In the genomic region with DNA sequence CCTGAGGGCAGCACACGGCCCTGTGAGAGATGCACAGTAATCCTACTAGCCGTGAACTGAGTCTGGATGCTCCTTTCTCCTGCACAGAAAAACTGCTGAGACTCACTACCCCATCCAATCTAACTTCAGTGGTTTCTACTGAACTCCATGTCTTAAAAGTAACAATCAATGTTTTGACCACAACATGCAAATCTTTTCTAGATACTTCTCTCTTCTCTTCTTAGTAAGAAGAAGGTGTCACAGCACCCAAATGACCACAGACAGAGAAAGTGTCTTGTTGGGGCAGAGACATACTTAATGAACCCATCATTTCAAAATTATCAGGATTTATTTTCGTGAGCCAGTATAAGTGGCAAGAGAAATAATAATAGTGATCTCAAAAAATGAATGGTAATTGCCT, we compare ENCODE assay signal across 16 cellular contexts.
DNase-seq lines count a peak whose midpoint lies in the region; ATAC-seq and TF ChIP-seq lines count a peak whose summit lies in the region.
"Had no signal": no experiment of that assay in that cellular context is flagged by ENCODE, and none has a peak within 500 bp of the region (broad histone marks: within the 10 kb centered on the region; RNA-seq: fewer than 3 reads in every experiment).

No MANE protein-coding gene starts in this region.

- H3K4me3 Mint-ChIP-seq in activated B cell treated with CpG ODN at 0.5 μM for 24 hours (no peak overlapping the region), immature natural killer cell (no peak overlapping the region)
- H3K4me3 Mint-ChIP-seq in stimulated activated effector memory CD8-positive, alpha-beta T cell treated with anti-CD3 and anti-CD28 coated beads, Interleukin-12 subunit alpha, Interleukin-12 subunit beta, amount 100 ng/mL, for 72 hours, result no peak overlapping the region
- H3K4me3 Mint-ChIP-seq: dendritic cell treated with granulocyte-macrophage colony-stimulating factor and Interleukin-4, amounts not matched to agents 40 ng/mL and 50 ng/mL, for 4 days had no signal

- TF ChIP-seq CTCF in activated B cell treated with CpG ODN at 0.5 μM for 24 hours (IDR thresholded peaks at IDR 0.05) (no peak), Peyer's patch (IDR thresholded peaks at IDR 0.05) (no peak)

- H3K4me1 Mint-ChIP-seq in activated B cell treated with CpG ODN at 0.5 μM for 24 hours (peaks cover 14% of the 10 kb centered on the region), immature natural killer cell (peaks cover 0 to 5% of the 10 kb centered on the region in 2 donors)
- no peaks in the 10 kb centered on the region for H3K4me1 Mint-ChIP-seq in stimulated activated effector memory CD8-positive, alpha-beta T cell treated with anti-CD3 and anti-CD28 coated beads, Interleukin-12 subunit alpha, Interleukin-12 subunit beta, amount 100 ng/mL, for 72 hours

- peak overlapping the region; percentile 15 for H3K27ac Mint-ChIP-seq in activated B cell treated with CpG ODN at 0.5 μM for 24 hours
- no peak overlapping the region for H3K27ac Mint-ChIP-seq in stimulated activated effector memory CD8-positive, alpha-beta T cell treated with anti-CD3 and anti-CD28 coated beads, Interleukin-12 subunit alpha, Interleukin-12 subunit beta, amount 100 ng/mL, for 72 hours
- no peak overlapping the region for H3K27ac Mint-ChIP-seq in immature natural killer cell
- H3K27ac Mint-ChIP-seq: dendritic cell treated with granulocyte-macrophage colony-stimulating factor and Interleukin-4, amounts not matched to agents 40 ng/mL and 50 ng/mL, for 4 days had no signal

- H3K4me3 ChIP-seq in Peyer's patch, result no peak overlapping the region
- H3K4me3 ChIP-seq: suprapubic skin had no signal

- intact Hi-C loops in activated B cell treated with CpG ODN at 0.5 μM for 24 hours (cut with micrococcal nuclease), result no loop called here

- no peak overlapping the region for H3K27ac ChIP-seq in Peyer's patch
- H3K27ac ChIP-seq: C4-2B, suprapubic skin, VCaP had no signal

- H3K4me1 ChIP-seq in Peyer's patch, result no peaks in the 10 kb centered on the region
- H3K4me1 ChIP-seq: suprapubic skin had no signal

- no peaks in the 10 kb centered on the region for H3K27me3 Mint-ChIP-seq in activated B cell treated with CpG ODN at 0.5 μM for 24 hours
- peaks cover 0 to 1% (median 0%) of the 10 kb centered on the region in 3 donors for H3K27me3 Mint-ChIP-seq in immature natural killer cell (ENCODE audit: low read depth in 3 of 3)
- H3K27me3 Mint-ChIP-seq: dendritic cell treated with granulocyte-macrophage colony-stimulating factor and Interleukin-4, amounts not matched to agents 40 ng/mL and 50 ng/mL, for 4 days had no signal

- no peak for TF ChIP-seq POLR2A in Peyer's patch (IDR thresholded peaks at IDR 0.05)

- ATAC-seq in GM18858 (IDR thresholded peaks at IDR 0.05; ENCODE audit: unreplicated experiment) (peak; percentile 97), GM21423 (IDR thresholded peaks at IDR 0.05; ENCODE audit: unreplicated experiment) (peak; percentile 79), HG03039 (IDR thresholded peaks at IDR 0.05; ENCODE audit: unreplicated experiment) (peak; percentile 67), activated B cell treated with CpG ODN at 0.5 μM for 24 hours (ENCODE audit: low read depth) (peak; percentile 77)
- no peak for ATAC-seq in stimulated activated effector memory CD8-positive, alpha-beta T cell treated with anti-CD3 and anti-CD28 coated beads, Interleukin-12 subunit alpha, Interleukin-12 subunit beta, amount 100 ng/mL, for 72 hours
- ATAC-seq in activated CD4-positive, CD25-positive, alpha-beta regulatory T cell treated with anti-CD3 and anti-CD28 coated beads, Interleukin-2, amount 50 U/mL, for 24 hours, result no peak
- ATAC-seq: right cardiac atrium had no signal

- H3K9me3 Mint-ChIP-seq in activated B cell treated with CpG ODN at 0.5 μM for 24 hours, result peaks cover 5% of the 10 kb centered on the region
- peaks cover 11% of the 10 kb centered on the region for H3K9me3 Mint-ChIP-seq in stimulated activated effector memory CD8-positive, alpha-beta T cell treated with anti-CD3 and anti-CD28 coated beads, Interleukin-12 subunit alpha, Interleukin-12 subunit beta, amount 100 ng/mL, for 72 hours
- H3K9me3 Mint-ChIP-seq in immature natural killer cell, result peaks cover 0 to 7% (median 3%) of the 10 kb centered on the region in 6 donors

- no peak for DNase-seq in activated B cell treated with CpG ODN at 0.5 μM for 24 hours
- no peak for DNase-seq in stimulated activated effector memory CD8-positive, alpha-beta T cell treated with anti-CD3 and anti-CD28 coated beads, Interleukin-12 subunit alpha, Interleukin-12 subunit beta, amount 100 ng/mL, for 72 hours (ENCODE audit: low spot score in 2 of 2)
- no peak for DNase-seq in immature natural killer cell
- DNase-seq in Peyer's patch, result no peak
- DNase-seq: activated CD8-positive, alpha-beta memory T cell treated with anti-CD3 and anti-CD28 coated beads, Interleukin-2, amount 50 U/mL, for 48 hours; GF-D8; NCI-H1417; right cardiac atrium had no signal

- POLR2A ChIA-PET in activated B cell treated with CpG ODN at 0.5 μM for 24 hours (lab: Charles Lee), result no interaction called here

- H3K9me3 ChIP-seq in Peyer's patch, result no peaks in the 10 kb centered on the region
- H3K9me3 ChIP-seq: suprapubic skin had no signal

- no peaks in the 10 kb centered on the region for H3K27me3 ChIP-seq in Peyer's patch
- H3K27me3 ChIP-seq: suprapubic skin had no signal

- H3K36me3 Mint-ChIP-seq in activated B cell treated with CpG ODN at 0.5 μM for 24 hours (ENCODE audit: low read depth) (no peaks in the 10 kb centered on the region), immature natural killer cell (peaks cover 0 to 7% (median 0%) of the 10 kb centered on the region in 3 donors)
- H3K36me3 Mint-ChIP-seq in stimulated activated effector memory CD8-positive, alpha-beta T cell treated with anti-CD3 and anti-CD28 coated beads, Interleukin-12 subunit alpha, Interleukin-12 subunit beta, amount 100 ng/mL, for 72 hours, result no peaks in the 10 kb centered on the region

- no peaks in the 10 kb centered on the region for H3K36me3 ChIP-seq in Peyer's patch
- H3K36me3 ChIP-seq: suprapubic skin had no signal

- CTCF ChIA-PET in activated B cell treated with CpG ODN at 0.5 μM for 24 hours (lab: Charles Lee), result no interaction called here

Comparison
In these comparisons a context has a peak if more than half of its experiments do, and no peak if none do; other contexts are left out.
1. ATAC-seq: peak in GM18858 (single experiment), GM21423 (single experiment), HG03039 (single experiment) and activated B cell treated with CpG ODN at 0.5 μM for 24 hours (single experiment); none in stimulated activated effector memory CD8-positive, alpha-beta T cell treated with anti-CD3 and anti-CD28 coated beads, Interleukin-12 subunit alpha, Interleukin-12 subunit beta, amount 100 ng/mL, for 72 hours (single experiment) and activated CD4-positive, CD25-positive, alpha-beta regulatory T cell treated with anti-CD3 and anti-CD28 coated beads, Interleukin-2, amount 50 U/mL, for 24 hours (0 of 2).